3 cellular contexts compared by ENCODE assay signal in the genomic region with DNA sequence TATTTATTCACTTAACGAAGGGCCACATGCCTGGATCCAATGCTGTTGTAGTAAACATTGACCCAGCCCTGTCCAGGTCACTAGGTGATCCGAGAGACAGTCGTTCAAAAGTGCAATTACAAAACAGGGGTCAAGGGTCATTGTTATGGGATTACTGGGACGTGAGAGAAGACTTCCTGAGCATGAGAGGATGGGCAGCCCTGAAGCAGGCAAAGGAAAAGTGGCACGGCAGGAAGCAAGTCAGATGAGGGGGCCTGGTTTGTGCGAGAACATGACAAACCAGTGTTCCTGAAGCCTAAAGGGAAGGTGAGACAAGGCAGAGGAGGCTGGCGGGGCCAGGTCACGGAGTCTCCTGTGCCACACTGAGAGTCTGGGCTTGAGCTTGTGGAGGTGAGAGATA.
TF ChIP-seq lines count a peak whose summit lies in the region.

No MANE protein-coding gene starts in this region.

TF ChIP-seq in IMR-90, 13 proteins besides CTCF, POLR2A, EP300 and RAD21:
- TF ChIP-seq MAFK (IDR thresholded peaks at IDR 0.05; ENCODE audit: low read depth, low read length): no peak
- TF ChIP-seq BHLHE40 (IDR thresholded peaks at IDR 0.05; ENCODE audit: low read depth, low read length): no peak
- TF ChIP-seq, protein P1, sequence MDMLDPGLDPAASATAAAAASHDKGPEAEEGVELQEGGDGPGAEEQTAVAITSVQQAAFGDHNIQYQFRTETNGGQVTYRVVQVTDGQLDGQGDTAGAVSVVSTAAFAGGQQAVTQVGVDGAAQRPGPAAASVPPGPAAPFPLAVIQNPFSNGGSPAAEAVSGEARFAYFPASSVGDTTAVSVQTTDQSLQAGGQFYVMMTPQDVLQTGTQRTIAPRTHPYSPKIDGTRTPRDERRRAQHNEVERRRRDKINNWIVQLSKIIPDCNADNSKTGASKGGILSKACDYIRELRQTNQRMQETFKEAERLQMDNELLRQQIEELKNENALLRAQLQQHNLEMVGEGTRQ (IDR thresholded peaks at IDR 0.05; ENCODE audit: low read depth, low read length): no peak
- TF ChIP-seq NFE2L2 (IDR thresholded peaks at IDR 0.05; ENCODE audit: low read depth, low read length): no peak
- no peak for TF ChIP-seq CEBPB (IDR thresholded peaks at IDR 0.05; ENCODE audit: low read depth, low read length)
- TF ChIP-seq RCOR1 (IDR thresholded peaks at IDR 0.05; ENCODE audit: insufficient replicate concordance, low read length): no peak

TF ChIP-seq in endothelial cell of umbilical vein, 7 proteins besides CTCF, POLR2A, EP300 and RAD21:
- TF ChIP-seq POLR2AphosphoS5 (IDR thresholded peaks at IDR 0.05; ENCODE audit: insufficient read depth, low read depth, low read length): no peak
- TF ChIP-seq FOS (IDR thresholded peaks at IDR 0.05; ENCODE audit: borderline replicate concordance, insufficient read depth, low read length): no peak
- TF ChIP-seq EZH2 (IDR thresholded peaks at IDR 0.05; ENCODE audit: borderline replicate concordance, low read depth, low read length, severe bottlenecking): no peak
- TF ChIP-seq, protein P2, sequence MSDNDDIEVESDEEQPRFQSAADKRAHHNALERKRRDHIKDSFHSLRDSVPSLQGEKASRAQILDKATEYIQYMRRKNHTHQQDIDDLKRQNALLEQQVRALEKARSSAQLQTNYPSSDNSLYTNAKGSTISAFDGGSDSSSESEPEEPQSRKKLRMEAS (IDR thresholded peaks at IDR 0.05; ENCODE audit: insufficient read depth, insufficient read length): no peak
- TF ChIP-seq GATA2 (IDR thresholded peaks at IDR 0.05; ENCODE audit: insufficient read depth, insufficient read length, low read depth, low read length): no peak

TF ChIP-seq in liver, 16 proteins besides CTCF, POLR2A, EP300 and RAD21:
- TF ChIP-seq GABPA (IDR thresholded peaks at IDR 0.05 in 1 of 2, conservative IDR thresholded peaks at IDR 0.05 in 1 of 2) (peak in 1 of 2 donors; percentile 65), EGR1 (IDR thresholded peaks at IDR 0.05; ENCODE audit: low read depth in 2 of 2) (peak in 1 of 2 donors; percentile 53), FOXA1 (IDR thresholded peaks at IDR 0.05) (peak; percentile 92), FOXA2 (IDR thresholded peaks at IDR 0.05) (peak; percentile 89), JUND (IDR thresholded peaks at IDR 0.05) (peak in 1 of 2 donors; percentile 70), SP1 (IDR thresholded peaks at IDR 0.05) (peak; percentile 92), YY1 (IDR thresholded peaks at IDR 0.05) (peak; percentile 67), HNF4A (conservative IDR thresholded peaks at IDR 0.05) (peak; percentile 98 to 99), NR2F2 (IDR thresholded peaks at IDR 0.05) (peak; percentile 95), RXRA (IDR thresholded peaks at IDR 0.05) (peak; percentile 96), TAF1 (conservative IDR thresholded peaks at IDR 0.05) (no peak), HNF4G (IDR thresholded peaks at IDR 0.05) (peak; percentile 87)
- TF ChIP-seq, protein P3, sequence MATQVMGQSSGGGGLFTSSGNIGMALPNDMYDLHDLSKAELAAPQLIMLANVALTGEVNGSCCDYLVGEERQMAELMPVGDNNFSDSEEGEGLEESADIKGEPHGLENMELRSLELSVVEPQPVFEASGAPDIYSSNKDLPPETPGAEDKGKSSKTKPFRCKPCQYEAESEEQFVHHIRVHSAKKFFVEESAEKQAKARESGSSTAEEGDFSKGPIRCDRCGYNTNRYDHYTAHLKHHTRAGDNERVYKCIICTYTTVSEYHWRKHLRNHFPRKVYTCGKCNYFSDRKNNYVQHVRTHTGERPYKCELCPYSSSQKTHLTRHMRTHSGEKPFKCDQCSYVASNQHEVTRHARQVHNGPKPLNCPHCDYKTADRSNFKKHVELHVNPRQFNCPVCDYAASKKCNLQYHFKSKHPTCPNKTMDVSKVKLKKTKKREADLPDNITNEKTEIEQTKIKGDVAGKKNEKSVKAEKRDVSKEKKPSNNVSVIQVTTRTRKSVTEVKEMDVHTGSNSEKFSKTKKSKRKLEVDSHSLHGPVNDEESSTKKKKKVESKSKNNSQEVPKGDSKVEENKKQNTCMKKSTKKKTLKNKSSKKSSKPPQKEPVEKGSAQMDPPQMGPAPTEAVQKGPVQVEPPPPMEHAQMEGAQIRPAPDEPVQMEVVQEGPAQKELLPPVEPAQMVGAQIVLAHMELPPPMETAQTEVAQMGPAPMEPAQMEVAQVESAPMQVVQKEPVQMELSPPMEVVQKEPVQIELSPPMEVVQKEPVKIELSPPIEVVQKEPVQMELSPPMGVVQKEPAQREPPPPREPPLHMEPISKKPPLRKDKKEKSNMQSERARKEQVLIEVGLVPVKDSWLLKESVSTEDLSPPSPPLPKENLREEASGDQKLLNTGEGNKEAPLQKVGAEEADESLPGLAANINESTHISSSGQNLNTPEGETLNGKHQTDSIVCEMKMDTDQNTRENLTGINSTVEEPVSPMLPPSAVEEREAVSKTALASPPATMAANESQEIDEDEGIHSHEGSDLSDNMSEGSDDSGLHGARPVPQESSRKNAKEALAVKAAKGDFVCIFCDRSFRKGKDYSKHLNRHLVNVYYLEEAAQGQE (IDR thresholded peaks at IDR 0.05): peak; percentile 67
- TF ChIP-seq, protein P4, sequence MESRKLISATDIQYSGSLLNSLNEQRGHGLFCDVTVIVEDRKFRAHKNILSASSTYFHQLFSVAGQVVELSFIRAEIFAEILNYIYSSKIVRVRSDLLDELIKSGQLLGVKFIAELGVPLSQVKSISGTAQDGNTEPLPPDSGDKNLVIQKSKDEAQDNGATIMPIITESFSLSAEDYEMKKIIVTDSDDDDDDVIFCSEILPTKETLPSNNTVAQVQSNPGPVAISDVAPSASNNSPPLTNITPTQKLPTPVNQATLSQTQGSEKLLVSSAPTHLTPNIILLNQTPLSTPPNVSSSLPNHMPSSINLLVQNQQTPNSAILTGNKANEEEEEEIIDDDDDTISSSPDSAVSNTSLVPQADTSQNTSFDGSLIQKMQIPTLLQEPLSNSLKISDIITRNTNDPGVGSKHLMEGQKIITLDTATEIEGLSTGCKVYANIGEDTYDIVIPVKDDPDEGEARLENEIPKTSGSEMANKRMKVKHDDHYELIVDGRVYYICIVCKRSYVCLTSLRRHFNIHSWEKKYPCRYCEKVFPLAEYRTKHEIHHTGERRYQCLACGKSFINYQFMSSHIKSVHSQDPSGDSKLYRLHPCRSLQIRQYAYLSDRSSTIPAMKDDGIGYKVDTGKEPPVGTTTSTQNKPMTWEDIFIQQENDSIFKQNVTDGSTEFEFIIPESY (IDR thresholded peaks at IDR 0.05): peak; percentile 40
- TF ChIP-seq, protein P5, sequence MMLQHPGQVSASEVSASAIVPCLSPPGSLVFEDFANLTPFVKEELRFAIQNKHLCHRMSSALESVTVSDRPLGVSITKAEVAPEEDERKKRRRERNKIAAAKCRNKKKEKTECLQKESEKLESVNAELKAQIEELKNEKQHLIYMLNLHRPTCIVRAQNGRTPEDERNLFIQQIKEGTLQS (IDR thresholded peaks at IDR 0.05): peak; percentile 26
- TF ChIP-seq, protein P2 (IDR thresholded peaks at IDR 0.05): peak; percentile 88
